21 cellular contexts compared by ENCODE assay signal in the genomic region with DNA sequence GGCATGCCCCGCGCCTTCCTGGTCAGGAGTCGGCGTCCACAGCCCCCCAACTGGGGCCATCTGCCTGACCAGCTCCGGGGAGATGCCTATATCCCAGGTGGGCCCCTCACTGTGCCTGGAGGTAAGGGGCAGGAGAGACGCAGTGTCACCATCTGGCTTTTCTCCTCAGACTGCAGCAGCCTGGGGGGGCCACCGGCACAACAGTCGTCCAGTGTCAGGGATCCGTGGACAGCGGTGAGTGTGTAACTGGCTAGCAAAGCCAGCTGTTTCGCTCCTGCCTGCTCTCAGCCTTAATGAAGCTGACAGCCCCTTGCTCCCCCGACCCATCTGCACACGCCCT. TPM values are rescaled to one million over a fixed set of nuclear protein-coding genes. Genes with fewer than 3 reads are reported as not detected.
"Had no signal": no experiment of that assay in that cellular context is flagged by ENCODE, and none has a peak within 500 bp of the region (broad histone marks: within the 10 kb centered on the region; RNA-seq: fewer than 3 reads in every experiment).

No MANE protein-coding gene starts in this region.

- H3K27ac ChIP-seq: adrenal gland, colonic mucosa, epithelial cell of prostate, gastroesophageal sphincter, hepatocyte, sigmoid colon, thoracic aorta had no signal

- H3K9me3 ChIP-seq: adrenal gland, colonic mucosa, gastroesophageal sphincter, sigmoid colon, thoracic aorta had no signal

- ATAC-seq: gastroesophageal sphincter had no signal

- H3K4me3 ChIP-seq: adrenal gland, colonic mucosa, gastroesophageal sphincter, hepatocyte, sigmoid colon, thoracic aorta had no signal

- H3K4me2 ChIP-seq: hepatocyte had no signal

- H3K36me3 ChIP-seq: colonic mucosa had no signal

- DNase-seq: activated B cell treated with CpG ODN at 0.5 μM for 24 hours; activated CD4-positive, alpha-beta T cell treated with anti-CD3 and anti-CD28 coated beads, Interleukin-2, amount 50 U/mL, for 1 hour; activated naive CD4-positive, alpha-beta T cell treated with anti-CD3 and anti-CD28 coated beads, Interleukin-2, amount 50 U/mL, for 16 hours; adrenal gland; caudate nucleus; colonic mucosa; effector memory CD4-positive, alpha-beta T cell; nephron progenitor cell; sigmoid colon; stimulated activated naive CD4-positive, alpha-beta T cell treated with Interleukin-2 at 50 U/mL for 16 hours; T1000 had no signal

- H2AFZ ChIP-seq: hepatocyte had no signal

- H3K27me3 ChIP-seq: adrenal gland, colonic mucosa, gastroesophageal sphincter, hepatocyte, sigmoid colon had no signal

RNA-seq across cellular contexts. Expression of a gene that starts 0.2 kb away (rescaled TPM):
- total RNA-seq: activated B cell treated with CpG ODN at 0.5 μM for 24 hours, adrenal gland, colonic mucosa, gastroesophageal sphincter, hepatocyte, kidney epithelial cell, liver, mesenteric fat pad, osteocyte, pulmonary artery endothelial cell, sigmoid colon, thoracic aorta, urinary bladder had no signal
- polyA plus RNA-seq: adrenal gland, hepatocyte, liver, sigmoid colon, urinary bladder had no signal

RNA-seq across cellular contexts. Expression of a gene that starts 41.1 kb away (rescaled TPM):
- total RNA-seq: activated B cell treated with CpG ODN at 0.5 μM for 24 hours, hepatocyte, osteocyte had no signal
- polyA plus RNA-seq: hepatocyte had no signal
